ENCODE assay signal across 8 cellular contexts in genomic region chr20:36463212-36464061, GRCh38.
A peak's percentile ranks its signal among the peaks of the same experiment; 100 is the strongest.
DNase-seq lines count a peak whose midpoint lies in the region; ATAC-seq and TF ChIP-seq lines count a peak whose summit lies in the region.

No MANE protein-coding gene starts in this region.

- no peak for TF ChIP-seq CTCF in DOHH2 (IDR thresholded peaks at IDR 0.05; ENCODE audit: low read depth, low read length, poor library complexity, severe bottlenecking)
- TF ChIP-seq CTCF in Peyer's patch (IDR thresholded peaks at IDR 0.05): no peak
- no peak for TF ChIP-seq CTCF in progenitor cell of endocrine pancreas (IDR thresholded peaks at IDR 0.05; ENCODE audit: unreplicated experiment)
- no peak for TF ChIP-seq CTCF in WERI-Rb-1 (IDR thresholded peaks at IDR 0.05; ENCODE audit: low read depth, low read length)

- peaks cover 3% of the 10 kb centered on the region for H3K27me3 Mint-ChIP-seq in progenitor cell of endocrine pancreas

- no peaks in the 10 kb centered on the region for H3K36me3 Mint-ChIP-seq in progenitor cell of endocrine pancreas (ENCODE audit: insufficient read depth)

- no peak for ATAC-seq in HG03342 (IDR thresholded peaks at IDR 0.05; ENCODE audit: unreplicated experiment)

- H3K4me1 Mint-ChIP-seq in progenitor cell of endocrine pancreas (ENCODE audit: low read depth): peaks cover 46% of the 10 kb centered on the region

- WGBS in esophagus, 2 donors: 31 to 38% methylated on average over 10 of the region's 10 CpGs

- H3K27ac ChIP-seq in DOHH2 (ENCODE audit: low read depth, low read length): peak overlapping the region; percentile 64
- H3K27ac ChIP-seq in Peyer's patch: peak overlapping the region; percentile 86 to 99 (median 92)
- peak overlapping the region; percentile 95 for H3K27ac ChIP-seq in esophagus (ENCODE audit: low read depth in 2 of 2, low read length in 1 of 2)
- H3K27ac ChIP-seq in WERI-Rb-1: no peak overlapping the region

- peak overlapping the region; percentile 99 for H3K4me3 ChIP-seq in DOHH2 (ENCODE audit: low read length)
- peak overlapping the region; percentile 53 to 93 (median 80) for H3K4me3 ChIP-seq in Peyer's patch
- H3K4me3 ChIP-seq in esophagus (ENCODE audit: low read depth in 1 of 2, low read length in 2 of 2): peak overlapping the region; percentile 59 to 67
- H3K4me3 ChIP-seq in WERI-Rb-1 (ENCODE audit: low read depth, low read length): no peak overlapping the region

- H3K9me3 Mint-ChIP-seq in progenitor cell of endocrine pancreas (ENCODE audit: low read depth): no peaks in the 10 kb centered on the region

- peak overlapping the region; percentile 95 for H3K4me3 Mint-ChIP-seq in progenitor cell of endocrine pancreas (ENCODE audit: low read depth)

- H3K4me1 ChIP-seq in DOHH2 (ENCODE audit: control insufficient read depth, low read length) (peaks cover 75% of the 10 kb centered on the region), Peyer's patch (peaks cover 6 to 62% (median 38%) of the 10 kb centered on the region in 4 donors), esophagus (ENCODE audit: control insufficient read depth in 2 of 2, insufficient read depth in 2 of 2, low read length in 1 of 2) (peaks cover 17 to 34% of the 10 kb centered on the region in 2 donors)

- peak overlapping the region; percentile 87 for H3K27ac Mint-ChIP-seq in progenitor cell of endocrine pancreas

- DNase-seq in Peyer's patch: no peak
- DNase-seq in progenitor cell of endocrine pancreas (ENCODE audit: low spot score, unreplicated experiment): no peak
- no peak for DNase-seq in ACHN
- no peak for DNase-seq in WERI-Rb-1
- DNase-seq in activated CD4-positive, alpha-beta T cell treated with anti-CD3 and anti-CD28 coated beads for 4 hours: no peak

- peak overlapping the region; percentile 100 for H3K4me2 ChIP-seq in DOHH2 (ENCODE audit: low read length)

- TF ChIP-seq POLR2A in Peyer's patch (IDR thresholded peaks at IDR 0.05): no peak

- H4K20me1 ChIP-seq in DOHH2 (ENCODE audit: control insufficient read depth, insufficient read depth, low read depth, low read length): peaks cover 7% of the 10 kb centered on the region; the same call in 1 of the 2 replicates

- H3K27me3 ChIP-seq in DOHH2 (ENCODE audit: control insufficient read depth, low read length) (no peaks in the 10 kb centered on the region), Peyer's patch (no peaks in the 10 kb centered on the region), esophagus (ENCODE audit: control insufficient read depth in 1 of 2, insufficient read depth in 2 of 2, low read length in 2 of 2) (no peaks in the 10 kb centered on the region), WERI-Rb-1 (ENCODE audit: insufficient read depth, low read depth, severe bottlenecking) (no peaks in the 10 kb centered on the region)

- H3K79me2 ChIP-seq in DOHH2 (ENCODE audit: control insufficient read depth, low read length): peaks cover 60% of the 10 kb centered on the region

- in situ Hi-C loops in ACHN (cut with HindIII; ENCODE audit: low pct_ligation_motif_present, low pct_unique_long_range_greater_than_20kb, low sequenced_read_pairs): no loop called here

- H3K9me3 ChIP-seq in DOHH2 (ENCODE audit: control insufficient read depth, insufficient read depth, low read length): no peaks in the 10 kb centered on the region
- H3K9me3 ChIP-seq in Peyer's patch: no peaks in the 10 kb centered on the region
- no peaks in the 10 kb centered on the region for H3K9me3 ChIP-seq in esophagus (ENCODE audit: control insufficient read depth in 2 of 2, insufficient read depth in 1 of 2, low read depth in 1 of 2, low read length in 1 of 2)
- H3K9me3 ChIP-seq in WERI-Rb-1 (ENCODE audit: severe bottlenecking): peaks cover 2% of the 10 kb centered on the region

- H3K9me2 ChIP-seq in DOHH2 (replicated peaks; ENCODE audit: control insufficient read depth, low read length): no peaks in the 10 kb centered on the region

- H3K36me3 ChIP-seq in DOHH2 (ENCODE audit: control insufficient read depth, low read length): peaks cover 14% of the 10 kb centered on the region; the same call in 1 of the 2 replicates
- no peaks in the 10 kb centered on the region for H3K36me3 ChIP-seq in Peyer's patch
- H3K36me3 ChIP-seq in esophagus (ENCODE audit: control insufficient read depth in 2 of 2, insufficient read depth in 2 of 2, low read length in 1 of 2): peaks cover 0 to 2% of the 10 kb centered on the region in 2 donors
- peaks cover 6% of the 10 kb centered on the region; the same call in 1 of the 2 replicates for H3K36me3 ChIP-seq in WERI-Rb-1

- peaks cover 14% of the 10 kb centered on the region for H3F3A ChIP-seq in DOHH2 (ENCODE audit: control insufficient read depth, insufficient read depth)
